In the genomic region with DNA sequence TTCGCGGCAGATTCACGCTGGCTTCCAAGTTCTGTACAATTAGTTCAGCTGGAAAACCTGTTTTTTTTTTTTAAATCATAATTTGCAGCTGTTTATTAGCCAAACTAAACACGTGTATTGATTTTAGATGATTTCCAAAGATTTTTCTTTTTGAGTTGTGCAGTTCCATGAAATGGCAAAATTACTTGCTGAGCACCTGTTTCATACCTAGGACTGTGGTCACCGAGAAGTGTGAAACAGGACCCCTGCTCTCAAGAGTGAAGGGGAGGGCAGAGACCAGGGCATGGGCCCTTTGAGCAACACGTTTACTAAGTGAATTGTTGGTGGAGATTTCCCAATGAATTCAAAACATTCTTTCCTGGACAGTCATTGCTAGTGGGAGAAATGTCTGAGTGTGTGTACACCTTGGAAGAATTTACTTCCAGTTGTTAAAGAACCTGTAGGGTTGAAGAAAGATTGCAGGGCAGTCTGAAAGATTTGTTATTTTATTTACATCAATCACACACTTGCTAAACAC, we compare ENCODE assay signal across 8 cellular contexts. TPM values are rescaled to one million over a fixed set of nuclear protein-coding genes. Genes with fewer than 3 reads are reported as not detected.
A peak's percentile ranks its signal among the peaks of the same experiment; 100 is the strongest.
DNase-seq lines count a peak whose midpoint lies in the region; ATAC-seq and TF ChIP-seq lines count a peak whose summit lies in the region.

No MANE protein-coding gene starts in this region.

- peak overlapping the region; percentile 52 to 96 for H3K4me3 ChIP-seq in body of pancreas
- H3K4me3 ChIP-seq in left lung, result peak overlapping the region; percentile 73 to 82
- peak overlapping the region in 2 of 3 donors; percentile 86 to 92 for H3K4me3 ChIP-seq in thyroid gland (replicated peaks in 1 of 3)

- TF ChIP-seq POLR2A in body of pancreas (IDR thresholded peaks at IDR 0.05) (no peak), thyroid gland (IDR thresholded peaks at IDR 0.05) (no peak)

- intact Hi-C loops in body of pancreas (cut with DNase I), result no loop called here
- intact Hi-C loops in left lung (cut with DNase I), result no loop called here
- intact Hi-C loops in thyroid gland (cut with DNase I), result loop anchor here (5.0 kb wide), 1 partner anchor 74 kb away; no protein-coding TSS in a partner anchor

- ATAC-seq in body of pancreas (peak; percentile 9), left lung (peak; percentile 39), GM18498 (IDR thresholded peaks at IDR 0.05; ENCODE audit: unreplicated experiment) (no peak)

- H3K36me3 ChIP-seq in body of pancreas (replicated peaks in 1 of 2; ENCODE audit: insufficient read depth in 1 of 2, low read depth in 2 of 2) (no peaks in the 10 kb centered on the region), left lung (no peaks in the 10 kb centered on the region), thyroid gland (no peaks in the 10 kb centered on the region)

- H3K9me3 ChIP-seq in body of pancreas (no peaks in the 10 kb centered on the region), left lung (no peaks in the 10 kb centered on the region), thyroid gland (no peaks in the 10 kb centered on the region)

- H3K27me3 ChIP-seq in body of pancreas (no peaks in the 10 kb centered on the region), left lung (no peaks in the 10 kb centered on the region), thyroid gland (no peaks in the 10 kb centered on the region)

- WGBS in body of pancreas, 2 donors, result 3 to 4% methylated on average over 6 of the region's 6 CpGs
- 2 to 3% methylated on average over 6 of the region's 6 CpGs for WGBS in thyroid gland, 2 donors

- H3K27ac ChIP-seq in body of pancreas, result peak overlapping the region; percentile 46 to 92 (median 86)
- H3K27ac ChIP-seq in left lung, result peak overlapping the region; percentile 90
- H3K27ac ChIP-seq in thyroid gland, result peak overlapping the region; percentile 56 to 93 (median 86)

- peak in 1 of 7 experiments; percentile 7 for TF ChIP-seq CTCF in body of pancreas (IDR thresholded peaks at IDR 0.05)
- no peak for TF ChIP-seq CTCF in left lung (IDR thresholded peaks at IDR 0.05)
- no peak for TF ChIP-seq CTCF in thyroid gland (IDR thresholded peaks at IDR 0.05)

- DNase-seq in EH (ENCODE audit: low read depth), result peak; percentile 74
- peak; percentile 47 for DNase-seq in LHCN-M2 (ENCODE audit: low read depth)
- peak in 1 of 4 donors; percentile 5 for DNase-seq in body of pancreas
- DNase-seq in left lung, result no peak
- DNase-seq in thyroid gland, result peak; percentile 18 to 20
- no peak for DNase-seq in NCI-H2029 treated with DMSO at 0.1 percent for 48 hours (lab: John Stamatoyannopoulos, UW)
- DNase-seq in anterior cingulate cortex (lab: John Stamatoyannopoulos, UW), result no peak

- H3K4me1 ChIP-seq in body of pancreas, result peaks cover 11% of the 10 kb centered on the region
- H3K4me1 ChIP-seq in left lung, result peaks cover 11 to 56% of the 10 kb centered on the region in 2 donors
- H3K4me1 ChIP-seq in thyroid gland, result peaks cover 16 to 24% of the 10 kb centered on the region in 2 donors

RNA-seq across cellular contexts. Expression of gene SNX24, which starts 0.7 kb away (rescaled TPM):
- 16.9 and 17.4 TPM in 2 replicates for total RNA-seq in LHCN-M2 (2014; rRNA removed)
- polyA plus RNA-seq in LHCN-M2 (2012), result 16.6 TPM
- 10 to 100 TPM in 1 of 2 donors, 1 to 10 TPM in 1; 6.7 to 19.1 TPM for total RNA-seq in body of pancreas
- 10 to 100 TPM; 27.4 to 33.9 TPM for total RNA-seq in left lung
- 10 to 100 TPM; 17.1 to 39.7 (median 33.1) TPM for total RNA-seq in thyroid gland

Comparison
In these comparisons a context has a peak if more than half of its experiments do, and no peak if none do; other contexts are left out.
1. DNase-seq: peak in EH (single experiment), LHCN-M2 (single experiment) and thyroid gland (2 of 2); none in left lung (0 of 2), NCI-H2029 treated with DMSO at 0.1 percent for 48 hours (single experiment) and anterior cingulate cortex (0 of 58).
2. Peak in every context shown above with its lines, with median percentiles within 50 percentile points of each other: H3K27ac ChIP-seq and H3K4me3 ChIP-seq.